Comparison of ENCODE assay signal across 24 cellular contexts in the genomic region with DNA sequence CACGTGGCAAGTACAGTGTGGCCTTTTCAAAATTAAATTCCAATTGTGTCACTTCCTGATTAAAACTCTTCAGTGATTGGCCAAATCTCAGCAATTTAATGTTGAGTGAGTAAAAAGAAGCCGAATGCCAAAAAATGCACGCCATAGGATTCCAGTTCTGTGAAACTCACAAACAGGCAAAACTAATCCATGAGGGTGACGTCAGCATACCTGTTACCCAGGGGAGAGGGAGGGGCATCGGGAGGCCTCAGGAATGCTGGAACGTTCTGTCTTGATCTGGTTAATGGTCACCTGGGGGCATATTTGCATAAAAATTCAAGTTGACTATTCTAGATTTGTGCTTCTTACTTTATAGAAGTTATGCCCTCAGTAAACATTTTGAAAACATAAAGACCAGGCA. TPM values are rescaled to one million over a fixed set of nuclear protein-coding genes. Genes with fewer than 3 reads are reported as not detected.
A peak's percentile ranks its signal among the peaks of the same experiment; 100 is the strongest.
DNase-seq lines count a peak whose midpoint lies in the region; ATAC-seq and TF ChIP-seq lines count a peak whose summit lies in the region.
"Had no signal": no experiment of that assay in that cellular context is flagged by ENCODE, and none has a peak within 500 bp of the region (broad histone marks: within the 10 kb centered on the region; RNA-seq: fewer than 3 reads in every experiment).

No MANE protein-coding gene starts in this region.

- no CpG with 5 or more reads among the region's 6 CpGs for WGBS in iPS DF 6.9 (ENCODE audit: insufficient coverage, insufficient read length)

- H3K4me1 Mint-ChIP-seq in T-helper 17 cell (peaks cover 2% of the 10 kb centered on the region), nephron (peaks cover 11% of the 10 kb centered on the region)
- H3K4me1 Mint-ChIP-seq: activated naive CD8-positive, alpha-beta T cell treated with anti-CD3 and anti-CD28 coated beads for 36 hours; natural killer cell had no signal

- no peak overlapping the region for H3K27ac ChIP-seq in A673 (ENCODE audit: low read depth, low read length, poor library complexity, severe bottlenecking)
- no peak overlapping the region for H3K27ac ChIP-seq in iPS DF 6.9 (ENCODE audit: low read length)
- H3K27ac ChIP-seq: BLaER1 treated with 17β-estradiol and CSF1 and Interleukin-3, amounts not matched to agents 10 nM and 100 nM; ovary; right lobe of liver had no signal

- H3K9me3 Mint-ChIP-seq in nephron: no peaks in the 10 kb centered on the region
- H3K9me3 Mint-ChIP-seq: activated naive CD8-positive, alpha-beta T cell treated with anti-CD3 and anti-CD28 coated beads for 36 hours; activated T-helper 1 cell treated with anti-CD3 and anti-CD28 coated beads, Interleukin-12 subunit alpha, Interleukin-12 subunit beta, Interleukin-2, Interleukin-4 antibody, amounts not matched to agents 30 ng/mL and 10 ng/mL and 1 ng/mL, durations not matched to agents 14 hours and 24 hours and 36 hours; natural killer cell had no signal

- H3K9me3 ChIP-seq in A673 (ENCODE audit: low read depth, low read length, poor library complexity, severe bottlenecking) (no peaks in the 10 kb centered on the region), T-helper 17 cell (ENCODE audit: control insufficient read depth, low read length, poor library complexity, severe bottlenecking) (no peaks in the 10 kb centered on the region), iPS DF 6.9 (ENCODE audit: control insufficient read depth, insufficient read depth, low read length) (no peaks in the 10 kb centered on the region)
- H3K9me3 ChIP-seq: BLaER1 treated with 17β-estradiol and CSF1 and Interleukin-3, amounts not matched to agents 10 nM and 100 nM; ovary; right lobe of liver had no signal

- TF ChIP-seq CTCF in A673 (conservative IDR thresholded peaks at IDR 0.05; ENCODE audit: low read depth, low read length): no peak
- TF ChIP-seq CTCF in nephron (IDR thresholded peaks at IDR 0.05; ENCODE audit: unreplicated experiment in 3 of 3): no peak

- H3K4me3 Mint-ChIP-seq in T-helper 17 cell: no peak overlapping the region
- H3K4me3 Mint-ChIP-seq in nephron: no peak overlapping the region
- H3K4me3 Mint-ChIP-seq: activated naive CD8-positive, alpha-beta T cell treated with anti-CD3 and anti-CD28 coated beads for 36 hours; activated T-helper 1 cell treated with anti-CD3 and anti-CD28 coated beads, Interleukin-12 subunit alpha, Interleukin-12 subunit beta, Interleukin-2, Interleukin-4 antibody, amounts not matched to agents 30 ng/mL and 10 ng/mL and 1 ng/mL, durations not matched to agents 14 hours and 24 hours and 36 hours; natural killer cell had no signal

- H3K4me1 ChIP-seq in A673 (ENCODE audit: insufficient read depth, low read length, poor library complexity, severe bottlenecking): peaks cover 9% of the 10 kb centered on the region
- H3K4me1 ChIP-seq in iPS DF 6.9 (ENCODE audit: control insufficient read depth, insufficient read depth, low read length): no peaks in the 10 kb centered on the region
- H3K4me1 ChIP-seq: right lobe of liver had no signal

- ATAC-seq in T-helper 17 cell: no peak
- ATAC-seq in HG03095 (IDR thresholded peaks at IDR 0.05; ENCODE audit: unreplicated experiment): no peak
- ATAC-seq in HG02973 (IDR thresholded peaks at IDR 0.05; ENCODE audit: unreplicated experiment): no peak
- ATAC-seq: natural killer cell, right lobe of liver had no signal

- H3K27me3 Mint-ChIP-seq in T-helper 17 cell (no peaks in the 10 kb centered on the region), nephron (ENCODE audit: low read depth) (peaks cover 4% of the 10 kb centered on the region)
- H3K27me3 Mint-ChIP-seq: activated naive CD8-positive, alpha-beta T cell treated with anti-CD3 and anti-CD28 coated beads for 36 hours had no signal

- H3K27me3 ChIP-seq in A673 (replicated peaks; ENCODE audit: insufficient read depth, low read depth, low read length, poor library complexity) (no peaks in the 10 kb centered on the region), iPS DF 6.9 (ENCODE audit: control insufficient read depth, insufficient read depth, low read length) (no peaks in the 10 kb centered on the region)
- H3K27me3 ChIP-seq: BLaER1 treated with 17β-estradiol and CSF1 and Interleukin-3, amounts not matched to agents 10 nM and 100 nM; ovary; right lobe of liver had no signal

- H3K36me3 ChIP-seq in A673 (ENCODE audit: insufficient read depth, low read length, poor library complexity, severe bottlenecking) (peaks cover 8% of the 10 kb centered on the region), iPS DF 6.9 (ENCODE audit: control insufficient read depth, insufficient read depth, low read length) (no peaks in the 10 kb centered on the region)
- H3K36me3 ChIP-seq: ovary had no signal

- BruUV-seq in A673 (replicated peaks; lab: Mats Ljungman, UMichigan): no TSS peak

- peak overlapping the region; percentile 79 for H3K27ac Mint-ChIP-seq in T-helper 17 cell
- H3K27ac Mint-ChIP-seq in nephron: peak overlapping the region in 2 of 3 experiments; percentile 10 to 74
- H3K27ac Mint-ChIP-seq: activated naive CD8-positive, alpha-beta T cell treated with anti-CD3 and anti-CD28 coated beads for 36 hours; activated T-helper 1 cell treated with anti-CD3 and anti-CD28 coated beads, Interleukin-12 subunit alpha, Interleukin-12 subunit beta, Interleukin-2, Interleukin-4 antibody, amounts not matched to agents 30 ng/mL and 10 ng/mL and 1 ng/mL, durations not matched to agents 14 hours and 24 hours and 36 hours; natural killer cell had no signal

- intact Hi-C loops in A673 (cut with micrococcal nuclease; ENCODE audit: unreplicated experiment): no loop called here

- H3K36me3 Mint-ChIP-seq in T-helper 17 cell (ENCODE audit: low read depth) (peaks cover 15% of the 10 kb centered on the region), nephron (ENCODE audit: low read depth) (peaks cover 35% of the 10 kb centered on the region)

- DNase-seq in A673 (ENCODE audit: low spot score): peak; percentile 37
- no peak for DNase-seq in T-helper 17 cell
- DNase-seq in iPS DF 6.9 (ENCODE audit: low read depth, low spot score): peak; percentile 9
- no peak for DNase-seq in A172 (ENCODE audit: low spot score)
- no peak for DNase-seq in NCI-H774 (lab: John Stamatoyannopoulos, UW)
- DNase-seq: ACHN; activated CD4-positive, alpha-beta T cell treated with anti-CD3 and anti-CD28 coated beads for 4 hours; activated naive CD8-positive, alpha-beta T cell treated with anti-CD3 and anti-CD28 coated beads for 36 hours; erythroblast; foreskin melanocyte; hippocampal formation; KG1; kidney glomerular epithelial cell; natural killer cell; NCI-H2171; NCI-H69; ovary; right lobe of liver had no signal

- CTCF ChIA-PET in A673 (lab: Charles Lee): no interaction called here

- H3K4me3 ChIP-seq in A673 (ENCODE audit: low read depth, low read length, poor library complexity, severe bottlenecking) (no peak overlapping the region), iPS DF 6.9 (ENCODE audit: low read length) (no peak overlapping the region)
- H3K4me3 ChIP-seq: BLaER1 treated with 17β-estradiol and CSF1 and Interleukin-3, amounts not matched to agents 10 nM and 100 nM; ovary; right lobe of liver had no signal

- POLR2A ChIA-PET in A673 (lab: Charles Lee; ENCODE audit: low non-redundant PET): no interaction called here

RNA-seq across cellular contexts. Expression of a gene that starts 29.0 kb away (rescaled TPM):
- total RNA-seq in A673 (2021) (94.3 and 97.4 TPM in 2 replicates), T-helper 17 cell (10 to 100 TPM; 55.1 to 58.3 TPM)
- total RNA-seq in A172 (2014; rRNA removed; shearing (Covaris generic)): 21.4 and 28.2 TPM in 2 replicates

RNA-seq across cellular contexts. Expression of a gene that starts 39.9 kb away (rescaled TPM):
- total RNA-seq in A673 (2021) (171 and 186 TPM in 2 replicates), T-helper 17 cell (10 to 100 TPM; 72.8 to 89.1 TPM)
- 132 and 133 TPM in 2 replicates for total RNA-seq in A172 (2014; rRNA removed; shearing (Covaris generic))

RNA-seq across cellular contexts. Expression of a gene that starts 49.5 kb away (rescaled TPM):
- total RNA-seq in A673 (2021): 11.6 and 13.7 TPM in 2 replicates
- 10 to 100 TPM in 1 of 2 donors, 1 to 10 TPM in 1; 9.0 to 14.4 TPM for total RNA-seq in T-helper 17 cell
- total RNA-seq in A172 (2014; rRNA removed; shearing (Covaris generic)): 0.72 and 1.9 TPM in 2 replicates
- total RNA-seq: Right ventricle myocardium superior had no signal

Comparison
In these comparisons a context has a peak if more than half of its experiments do, and no peak if none do; other contexts are left out.
1. DNase-seq: peak in A673 (single experiment) and iPS DF 6.9 (single experiment); none in T-helper 17 cell (0 of 3), A172 (single experiment) and NCI-H774 (single experiment).